8 cellular contexts compared by ENCODE assay signal in the genomic region with DNA sequence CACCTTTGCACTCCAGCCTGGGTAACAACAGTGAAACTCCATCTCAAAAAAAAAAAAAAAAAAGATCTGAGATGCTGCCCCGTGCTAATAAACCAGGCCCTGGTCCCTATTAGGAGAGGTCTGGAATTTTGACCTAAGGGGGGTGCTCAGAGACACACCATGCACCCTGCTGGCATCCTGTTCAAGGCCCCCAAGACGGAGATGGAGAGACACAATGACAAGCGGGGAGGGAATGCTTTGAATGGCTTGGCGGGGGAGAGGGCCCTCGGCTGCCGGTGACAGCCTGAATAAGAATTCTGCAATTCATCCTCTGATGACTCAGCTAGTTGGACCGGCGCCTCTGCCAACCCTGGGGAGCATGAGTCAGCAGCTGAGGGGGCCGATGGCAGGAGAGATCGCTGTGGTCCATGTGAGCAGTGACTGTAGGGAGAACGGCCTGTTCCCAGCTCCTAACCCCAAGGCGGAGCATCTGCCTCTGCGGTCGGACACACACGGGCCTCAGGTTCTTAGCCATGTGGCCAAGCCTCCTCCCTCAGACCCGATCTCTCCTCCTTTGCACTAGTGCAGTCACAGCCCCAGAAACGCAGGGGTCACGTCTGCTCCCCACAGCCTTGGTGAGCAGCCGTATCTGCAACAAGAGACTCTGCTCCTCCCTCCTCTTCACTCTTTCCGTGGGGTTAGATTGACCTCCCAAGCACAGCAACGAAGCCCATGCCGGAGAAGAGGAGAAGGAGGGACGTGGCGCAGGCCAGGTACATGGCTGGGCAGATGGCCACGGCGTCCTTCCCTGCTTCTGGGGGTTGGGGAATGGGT. TPM values are rescaled to one million over a fixed set of nuclear protein-coding genes. Genes with fewer than 3 reads are reported as not detected.
A peak's percentile ranks its signal among the peaks of the same experiment; 100 is the strongest.
DNase-seq lines count a peak whose midpoint lies in the region; ATAC-seq and TF ChIP-seq lines count a peak whose summit lies in the region.

No MANE protein-coding gene starts in this region.

- CTCF ChIA-PET in MCF 10A (lab: Yijun Ruan, JAX) = interaction anchor here (1.3 kb wide), 1 partner anchor 36 kb away, joined by 3 read pairs; no protein-coding TSS in a partner anchor

- H3K9me3 Mint-ChIP-seq in MCF 10A (ENCODE audit: unreplicated experiment) = no peaks in the 10 kb centered on the region

- ATAC-seq in GM18870 (IDR thresholded peaks at IDR 0.05; ENCODE audit: unreplicated experiment) = no peak
- no peak for ATAC-seq in HG03108 (IDR thresholded peaks at IDR 0.05; ENCODE audit: unreplicated experiment)

- H3K27ac Mint-ChIP-seq in MCF 10A (ENCODE audit: low read depth, unreplicated experiment) = peak overlapping the region; percentile 73

- no peaks in the 10 kb centered on the region for H3K79me2 ChIP-seq in smooth muscle cell (ENCODE audit: low read depth)

- no peaks in the 10 kb centered on the region for H3K36me3 ChIP-seq in HUES64 (ENCODE audit: insufficient read depth, low read length)
- no peaks in the 10 kb centered on the region for H3K36me3 ChIP-seq in smooth muscle cell (ENCODE audit: low read depth)

- no peaks in the 10 kb centered on the region for H4K20me1 ChIP-seq in smooth muscle cell (ENCODE audit: low read depth)

- peak overlapping the region; percentile 63 for H3K4me2 ChIP-seq in smooth muscle cell

- peaks cover 18% of the 10 kb centered on the region for H3F3A ChIP-seq in smooth muscle cell (ENCODE audit: low read depth)

- no peaks in the 10 kb centered on the region for H3K27me3 Mint-ChIP-seq in MCF 10A (ENCODE audit: insufficient read depth, unreplicated experiment)

- H3K36me3 Mint-ChIP-seq in MCF 10A (ENCODE audit: insufficient read depth, unreplicated experiment) = peaks cover 6% of the 10 kb centered on the region

- no peak overlapping the region for H2AFZ ChIP-seq in smooth muscle cell (ENCODE audit: low read depth)

- H3K9ac ChIP-seq in HUES64 (ENCODE audit: low read depth, low read length) (peak overlapping the region; percentile 35; the same call in 1 of the 2 replicates), smooth muscle cell (ENCODE audit: low read depth) (peak overlapping the region; percentile 78)

- 25% methylated on average over 26 of the region's 26 CpGs for WGBS in HUES64
- 18% methylated on average over 26 of the region's 26 CpGs for whole genome bisulfite sequencing in smooth muscle cell (ENCODE audit: low lambda C conversion rate)

- peak; percentile 100 for DNase-seq in SW480 (ENCODE audit: low spot score)
- peak; percentile 97 for DNase-seq in MCF 10A (ENCODE audit: unreplicated experiment)
- DNase-seq in iPS-NIHi11 (ENCODE audit: low spot score) = peak; percentile 86
- peak; percentile 83 for DNase-seq in smooth muscle cell (lab: John Stamatoyannopoulos, UW; ENCODE audit: unreplicated experiment)

- H3K27ac ChIP-seq in C4-2B (peak overlapping the region; percentile 49), HUES64 (ENCODE audit: low read depth, low read length) (peak overlapping the region; percentile 70), smooth muscle cell (ENCODE audit: low read depth) (peak overlapping the region; percentile 96)

- POLR2A ChIA-PET in MCF 10A (lab: Yijun Ruan, JAX) = interaction anchor here (0.6 to 3.4 kb wide), 13 partner anchors 9 to 1962 kb away, joined by 3 to 24 read pairs (median 5); a partner anchor contains a TSS

- H3K4me1 Mint-ChIP-seq in MCF 10A (ENCODE audit: insufficient read depth, unreplicated experiment) = peaks cover 29% of the 10 kb centered on the region

- TF ChIP-seq CTCF in C4-2B (conservative IDR thresholded peaks at IDR 0.05) (no peak), MCF 10A (IDR thresholded peaks at IDR 0.05; ENCODE audit: unreplicated experiment) (no peak), smooth muscle cell (IDR thresholded peaks at IDR 0.05; ENCODE audit: borderline replicate concordance, insufficient read depth, poor library complexity, severe bottlenecking) (no peak)

- H3K4me3 Mint-ChIP-seq in MCF 10A (ENCODE audit: unreplicated experiment) = peak overlapping the region; percentile 54

- H3K27me3 ChIP-seq in HUES64 (ENCODE audit: insufficient read depth, low read length) (no peaks in the 10 kb centered on the region), smooth muscle cell (ENCODE audit: low read depth) (no peaks in the 10 kb centered on the region)

- H3K9me3 ChIP-seq in HUES64 (ENCODE audit: insufficient read depth, low read depth, low read length) (no peaks in the 10 kb centered on the region), smooth muscle cell (replicated peaks; ENCODE audit: low read depth) (no peaks in the 10 kb centered on the region)

- intact Hi-C loops in MCF 10A (cut with micrococcal nuclease) = loop anchor here (1.0 to 2.0 kb wide), 2 partner anchors 27 to 38 kb away; a partner anchor contains a TSS

- BruUV-seq in MCF 10A (replicated peaks; lab: Mats Ljungman, UMichigan) = no TSS peak

- peaks cover 12% of the 10 kb centered on the region; the same call in 1 of the 2 replicates for H3K4me1 ChIP-seq in HUES64 (ENCODE audit: insufficient read depth, low read length)
- H3K4me1 ChIP-seq in smooth muscle cell (ENCODE audit: low read depth) = peaks cover 13% of the 10 kb centered on the region

- H3K4me3 ChIP-seq in HUES64 (ENCODE audit: low read length) (no peak overlapping the region), smooth muscle cell (no peak overlapping the region)

RNA-seq across cellular contexts. Expression of a gene that starts 14.9 kb away (rescaled TPM):
- polyA plus RNA-seq in HUES64 (2013, experiment 1 of 2) = 5.8 TPM
- polyA plus RNA-seq in HUES64 (2013, experiment 2 of 2) = 5.0 TPM
- 29.6 and 36.8 TPM in 2 replicates for total RNA-seq in MCF 10A (2022)
- total RNA-seq in smooth muscle cell = 2.5 and 5.4 TPM in 2 replicates
- 11.0 and 11.2 TPM in 2 replicates for polyA plus RNA-seq in smooth muscle cell

RNA-seq across cellular contexts. Expression of a gene that starts 26.7 kb away (rescaled TPM):
- 5.2 TPM for polyA plus RNA-seq in HUES64 (2013, experiment 1 of 2)
- polyA plus RNA-seq in HUES64 (2013, experiment 2 of 2) = 6.8 TPM
- total RNA-seq in MCF 10A (2022) (56.7 and 80.6 TPM in 2 replicates), smooth muscle cell (387 and 435 TPM in 2 replicates)
- polyA plus RNA-seq in smooth muscle cell = 460 and 495 TPM in 2 replicates

RNA-seq across cellular contexts. Expression of a gene that starts 54.1 kb away (rescaled TPM):
- polyA plus RNA-seq in HUES64 (2013, experiment 1 of 2) = 46.6 TPM
- 60.5 TPM for polyA plus RNA-seq in HUES64 (2013, experiment 2 of 2)
- total RNA-seq in MCF 10A (2022) (72.1 and 72.5 TPM in 2 replicates), smooth muscle cell (104 and 105 TPM in 2 replicates)
- 44.0 and 51.2 TPM in 2 replicates for polyA plus RNA-seq in smooth muscle cell
